1 cellular context compared by ENCODE assay signal in the genomic region with DNA sequence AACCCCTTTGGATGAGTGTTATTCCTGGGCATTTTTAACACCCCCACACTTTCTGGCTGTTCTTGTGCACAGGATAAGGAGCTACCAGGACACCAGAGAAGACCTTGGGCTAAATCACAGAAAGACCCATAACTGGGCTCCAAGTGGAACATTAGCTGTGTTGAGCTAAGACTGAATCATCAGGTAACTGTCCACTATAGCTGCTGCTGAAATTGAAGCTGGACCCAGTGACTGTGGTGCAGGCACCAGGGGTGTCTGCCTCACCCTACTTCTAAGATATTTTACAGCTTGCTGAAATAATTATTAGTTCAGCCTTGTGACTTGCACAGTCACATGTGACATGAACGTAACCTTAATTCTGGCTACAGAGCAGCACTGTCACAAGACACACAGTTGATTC.
TF ChIP-seq lines count a peak whose summit lies in the region.

No MANE protein-coding gene starts in this region.

TF ChIP-seq in H1, 55 proteins besides CTCF, POLR2A, EP300 and RAD21 (continued from another document):
- TF ChIP-seq, protein P1, sequence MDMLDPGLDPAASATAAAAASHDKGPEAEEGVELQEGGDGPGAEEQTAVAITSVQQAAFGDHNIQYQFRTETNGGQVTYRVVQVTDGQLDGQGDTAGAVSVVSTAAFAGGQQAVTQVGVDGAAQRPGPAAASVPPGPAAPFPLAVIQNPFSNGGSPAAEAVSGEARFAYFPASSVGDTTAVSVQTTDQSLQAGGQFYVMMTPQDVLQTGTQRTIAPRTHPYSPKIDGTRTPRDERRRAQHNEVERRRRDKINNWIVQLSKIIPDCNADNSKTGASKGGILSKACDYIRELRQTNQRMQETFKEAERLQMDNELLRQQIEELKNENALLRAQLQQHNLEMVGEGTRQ (IDR thresholded peaks at IDR 0.05; ENCODE audit: low read length): no peak
- TF ChIP-seq SIN3A (conservative IDR thresholded peaks at IDR 0.05 in 1 of 2, IDR thresholded peaks at IDR 0.05 in 1 of 2; ENCODE audit: low read depth in 1 of 2, low read length in 2 of 2): no peak
